ENCODE assay signal across 21 cellular contexts in the genomic region with DNA sequence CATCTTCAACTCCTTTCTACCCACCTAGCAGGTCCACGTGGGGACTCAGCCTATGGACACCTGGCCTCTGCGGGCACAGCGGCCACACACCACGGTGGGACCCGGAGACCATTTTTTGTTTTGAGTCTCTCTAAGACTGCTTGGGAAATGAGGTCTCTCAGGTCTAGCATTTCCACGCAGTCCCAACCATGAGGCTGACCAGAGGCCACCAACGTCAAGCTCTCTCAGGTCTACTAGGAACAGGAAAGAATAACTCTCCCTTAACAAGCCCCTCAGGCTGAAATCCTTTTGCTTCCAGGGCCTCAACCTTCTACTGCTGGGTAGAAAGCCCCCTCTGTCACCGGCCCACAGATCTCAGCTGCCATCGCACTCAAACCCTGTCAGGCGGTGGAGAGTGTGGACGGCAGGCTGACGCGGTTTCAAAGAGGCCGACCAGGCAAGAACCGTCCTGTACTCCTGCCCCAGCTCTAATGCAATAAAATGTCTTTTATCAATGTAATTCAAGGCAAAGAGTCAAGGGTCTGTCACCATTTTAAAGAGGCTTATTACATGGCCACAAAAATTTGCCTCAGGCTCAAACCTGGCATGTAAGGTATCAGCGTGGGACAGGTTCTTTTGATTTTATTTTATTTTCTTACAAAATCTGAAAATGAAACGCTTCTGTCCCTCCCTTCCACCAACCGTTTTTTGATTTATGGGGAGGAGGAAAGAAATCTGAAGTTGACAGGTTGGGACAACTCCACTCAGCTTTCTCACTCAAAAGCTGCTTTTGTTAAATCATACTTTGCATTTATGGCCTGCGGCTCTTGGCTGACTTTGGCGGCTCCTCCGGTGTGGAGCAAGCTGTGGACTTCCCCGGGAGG.
DNase-seq lines count a peak whose midpoint lies in the region; ATAC-seq and TF ChIP-seq lines count a peak whose summit lies in the region.
"Had no signal": no experiment of that assay in that cellular context is flagged by ENCODE, and none has a peak within 500 bp of the region (broad histone marks: within the 10 kb centered on the region; RNA-seq: fewer than 3 reads in every experiment).

No MANE protein-coding gene starts in this region.

- H3K4me1 ChIP-seq in breast epithelium, result peaks cover 0 to 11% of the 10 kb centered on the region in 2 donors
- peaks cover 46% of the 10 kb centered on the region for H3K4me1 ChIP-seq in suprapubic skin

- CTCF ChIA-PET in CD4-positive, alpha-beta T cell (lab: Charles Lee), result no interaction called here

- H3K27ac Mint-ChIP-seq in IgD-negative memory B cell, result peak overlapping the region; percentile 60 to 97 (median 75)
- H3K27ac Mint-ChIP-seq in mesothelial cell of epicardium, result peak overlapping the region; percentile 95
- no peak overlapping the region for H3K27ac Mint-ChIP-seq in CD4-positive, alpha-beta T cell
- H3K27ac Mint-ChIP-seq: natural killer cell treated with Interleukin-12 subunit alpha and Interleukin-12 subunit beta and Interleukin-15 and Interleukin-18, amount 100 ng/mL, for 72 hours had no signal

- ATAC-seq in CD4-positive, alpha-beta T cell (ENCODE audit: poor library complexity), result no peak
- no peak for ATAC-seq in GM19455 (IDR thresholded peaks at IDR 0.05; ENCODE audit: unreplicated experiment)
- ATAC-seq: HCT116; natural killer cell treated with Interleukin-12 subunit alpha and Interleukin-12 subunit beta and Interleukin-15 and Interleukin-18, amount 100 ng/mL, for 72 hours had no signal

- POLR2A ChIA-PET in CD4-positive, alpha-beta T cell (lab: Charles Lee), result no interaction called here

- TF ChIP-seq CTCF in breast epithelium (IDR thresholded peaks at IDR 0.05) (no peak), mesothelial cell of epicardium (IDR thresholded peaks at IDR 0.05; ENCODE audit: unreplicated experiment) (no peak), suprapubic skin (IDR thresholded peaks at IDR 0.05) (no peak)
- TF ChIP-seq CTCF in CD4-positive, alpha-beta T cell (IDR thresholded peaks at IDR 0.05), result no peak

- intact Hi-C loops in breast epithelium (cut with DNase I; ENCODE audit: low total_unique reads), result no loop called here
- intact Hi-C loops in CD4-positive, alpha-beta T cell (cut with DNase I, micrococcal nuclease), result no loop called here

- H3K4me3 ChIP-seq in breast epithelium, result peak overlapping the region in 1 of 3 donors; percentile 27
- no peak overlapping the region for H3K4me3 ChIP-seq in suprapubic skin
- H3K4me3 ChIP-seq: left lung, upper lobe of right lung had no signal

- peak overlapping the region; percentile 87 for H3K27ac ChIP-seq in breast epithelium
- peak overlapping the region; percentile 91 for H3K27ac ChIP-seq in suprapubic skin
- H3K27ac ChIP-seq in CD4-positive, alpha-beta T cell (ENCODE audit: low read depth, low read length), result no peak overlapping the region
- H3K27ac ChIP-seq: upper lobe of right lung had no signal

- DNase-seq in breast epithelium (ENCODE audit: low spot score in 2 of 2) (peak in 1 of 2 donors; percentile 82), mesothelial cell of epicardium (ENCODE audit: low spot score in 2 of 2, unreplicated experiment in 2 of 2) (peak in 1 of 2 experiments; percentile 50), suprapubic skin (ENCODE audit: low spot score in 2 of 2) (no peak), NCI-H1930 (lab: John Stamatoyannopoulos, UW) (no peak)
- no peak for DNase-seq in CD4-positive, alpha-beta T cell
- DNase-seq: activated CD8-positive, alpha-beta memory T cell treated with anti-CD3 and anti-CD28 coated beads for 24 hours; activated effector memory CD4-positive, alpha-beta T cell treated with Interleukin-2 at 50 U/mL for 16 hours; anterior cingulate cortex; cortex of kidney; DMS 273 treated with DMSO at 0.1 percent for 48 hours; KG1; NCI-H1417 treated with DMSO at 0.1 percent for 48 hours; NCI-H345; retina; stimulated activated CD4-positive, alpha-beta T cell treated with anti-CD3 and anti-CD28 coated beads, Interleukin-2, amount 100 ng/mL, for 24 hours; upper lobe of right lung had no signal

- 55% methylated on average over 22 of the region's 22 CpGs for WGBS in suprapubic skin

- no peak for TF ChIP-seq EP300 in suprapubic skin (IDR thresholded peaks at IDR 0.05)

- no peaks in the 10 kb centered on the region for H3K27me3 Mint-ChIP-seq in IgD-negative memory B cell
- no peaks in the 10 kb centered on the region for H3K27me3 Mint-ChIP-seq in mesothelial cell of epicardium (ENCODE audit: low read depth)
- H3K27me3 Mint-ChIP-seq in CD4-positive, alpha-beta T cell, result no peaks in the 10 kb centered on the region

- no peaks in the 10 kb centered on the region for H3K27me3 ChIP-seq in breast epithelium
- no peaks in the 10 kb centered on the region for H3K27me3 ChIP-seq in suprapubic skin
- no peaks in the 10 kb centered on the region for H3K27me3 ChIP-seq in CD4-positive, alpha-beta T cell (ENCODE audit: control insufficient read depth, insufficient read depth, low read length)
- H3K27me3 ChIP-seq: left lung, upper lobe of right lung had no signal

- H3K4me1 Mint-ChIP-seq in IgD-negative memory B cell (peaks cover 55 to 81% (median 77%) of the 10 kb centered on the region in 3 donors), mesothelial cell of epicardium (peaks cover 87% of the 10 kb centered on the region)
- peaks cover 21% of the 10 kb centered on the region for H3K4me1 Mint-ChIP-seq in CD4-positive, alpha-beta T cell (ENCODE audit: low read depth)

- H3K9me3 ChIP-seq in breast epithelium (no peaks in the 10 kb centered on the region), suprapubic skin (no peaks in the 10 kb centered on the region)
- H3K9me3 ChIP-seq in CD4-positive, alpha-beta T cell (ENCODE audit: control insufficient read depth, low read length), result no peaks in the 10 kb centered on the region
- H3K9me3 ChIP-seq: left lung, upper lobe of right lung had no signal

- H3K36me3 Mint-ChIP-seq in IgD-negative memory B cell (peaks cover 9% of the 10 kb centered on the region), mesothelial cell of epicardium (no peaks in the 10 kb centered on the region)
- no peaks in the 10 kb centered on the region for H3K36me3 Mint-ChIP-seq in CD4-positive, alpha-beta T cell (ENCODE audit: low read depth)
- H3K36me3 Mint-ChIP-seq: natural killer cell treated with Interleukin-12 subunit alpha and Interleukin-12 subunit beta and Interleukin-15 and Interleukin-18, amount 100 ng/mL, for 72 hours had no signal

- H3K9me3 Mint-ChIP-seq in IgD-negative memory B cell (no peaks in the 10 kb centered on the region), mesothelial cell of epicardium (no peaks in the 10 kb centered on the region)
- no peaks in the 10 kb centered on the region for H3K9me3 Mint-ChIP-seq in CD4-positive, alpha-beta T cell
- H3K9me3 Mint-ChIP-seq: natural killer cell treated with Interleukin-12 subunit alpha and Interleukin-12 subunit beta and Interleukin-15 and Interleukin-18, amount 100 ng/mL, for 72 hours had no signal

- H3K36me3 ChIP-seq in breast epithelium (no peaks in the 10 kb centered on the region), suprapubic skin (no peaks in the 10 kb centered on the region)
- H3K36me3 ChIP-seq: left lung, upper lobe of right lung had no signal

- H3K4me3 Mint-ChIP-seq in IgD-negative memory B cell (peak overlapping the region in 3 of 4 donors; percentile 3 to 43 (median 4)), mesothelial cell of epicardium (no peak overlapping the region)
- H3K4me3 Mint-ChIP-seq in CD4-positive, alpha-beta T cell, result no peak overlapping the region
- H3K4me3 Mint-ChIP-seq: natural killer cell treated with Interleukin-12 subunit alpha and Interleukin-12 subunit beta and Interleukin-15 and Interleukin-18, amount 100 ng/mL, for 72 hours had no signal

- TF ChIP-seq POLR2A in breast epithelium (IDR thresholded peaks at IDR 0.05) (no peak), suprapubic skin (IDR thresholded peaks at IDR 0.05) (no peak)

Comparison
In these comparisons a context has a peak if more than half of its experiments do, and no peak if none do; other contexts are left out.
1. H3K4me3 Mint-ChIP-seq: peak in IgD-negative memory B cell (3 of 4); none in mesothelial cell of epicardium (single experiment) and CD4-positive, alpha-beta T cell (single experiment).